Comparison of ENCODE assay signal across 8 cellular contexts in the genomic region with DNA sequence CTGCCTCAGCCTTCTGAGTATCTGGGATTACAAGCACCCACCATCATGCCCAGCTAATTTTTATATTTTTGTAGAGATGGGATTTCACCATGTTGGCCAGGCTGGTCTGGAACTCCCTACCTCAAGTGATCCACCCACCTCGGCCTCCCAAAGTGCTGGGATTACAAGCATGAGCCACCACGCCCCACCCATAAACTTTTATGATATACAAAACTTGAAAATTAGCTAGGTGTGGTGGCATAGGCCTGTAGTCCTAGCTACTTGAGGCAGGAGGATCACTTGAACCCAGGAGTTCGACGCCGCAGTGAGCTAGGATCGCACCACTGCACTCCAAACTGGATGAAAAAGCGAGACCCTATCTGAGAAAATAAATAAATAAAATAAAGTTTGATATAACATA.
DNase-seq lines count a peak whose midpoint lies in the region; ATAC-seq and TF ChIP-seq lines count a peak whose summit lies in the region.
"Not testable (repeated sequence)": the region's sequence is repeated elsewhere in the genome, so short reads cannot be mapped to it uniquely, and the experiment has no call there.

No MANE protein-coding gene starts in this region.

- not testable (repeated sequence) for ATAC-seq in CD8-positive, alpha-beta T cell; activated naive CD8-positive, alpha-beta T cell treated with anti-CD3 and anti-CD28 coated beads, Interleukin-2, amount 50 U/mL, for 24 hours; gastrocnemius medialis

- WGBS in SK-N-SH (ENCODE audit: low lambda C conversion rate): 77% methylated on average over 7 of the region's 7 CpGs
- 100% methylated on average over 2 of the region's 7 CpGs for WGBS in mesenchymal stem cell
- WGBS in transverse colon (ENCODE audit: low coverage in 1 of 2), 2 donors: 80 to 89% methylated on average over 5 to 7 of the region's 7 CpGs

- not testable (repeated sequence) for H3K79me2 ChIP-seq in Loucy (ENCODE audit: insufficient read depth, low read length); SK-N-SH (ENCODE audit: insufficient read depth)

- CTCF ChIA-PET in CD8-positive, alpha-beta T cell (lab: Charles Lee): interaction anchor here (0.9 to 1.4 kb wide), 2 partner anchors 22 to 49 kb away, joined by 4 to 7 read pairs; no protein-coding TSS in a partner anchor
- CTCF ChIA-PET in SK-N-SH (lab: Yijun Ruan, JAX): interaction anchor here (0.8 to 1.6 kb wide), 2 partner anchors 20 to 22 kb away, joined by 4 to 5 read pairs; no protein-coding TSS in a partner anchor

- POLR2A ChIA-PET in CD8-positive, alpha-beta T cell (lab: Charles Lee): interaction anchor here (1.3 kb wide), 1 partner anchor 240 kb away, joined by 3 read pairs; no protein-coding TSS in a partner anchor
- POLR2A ChIA-PET in SK-N-SH (lab: Yijun Ruan, JAX): not testable (repeated sequence)

- H3K4me3 Mint-ChIP-seq in CD8-positive, alpha-beta T cell: peak overlapping the region; percentile 76
- not testable (repeated sequence) for H3K4me3 Mint-ChIP-seq in activated naive CD8-positive, alpha-beta T cell treated with anti-CD3 and anti-CD28 coated beads, Interleukin-2, amount 50 U/mL, for 24 hours

- peak overlapping the region; percentile 95 for H2AFZ ChIP-seq in Loucy (ENCODE audit: low read length)
- peak overlapping the region; percentile 88 for H2AFZ ChIP-seq in SK-N-SH (ENCODE audit: low read depth)
- peak overlapping the region; percentile 39 for H2AFZ ChIP-seq in mesenchymal stem cell (ENCODE audit: low read depth, low read length)

- H3K18ac ChIP-seq in mesenchymal stem cell (ENCODE audit: low read depth in 1 of 2, low read length in 2 of 2): peak overlapping the region in 1 of 2 experiments; percentile 11

- peak overlapping the region; percentile 33 for H4K8ac ChIP-seq in mesenchymal stem cell (ENCODE audit: low read length)

- H3K9me3 ChIP-seq in CD8-positive, alpha-beta T cell (ENCODE audit: low read length); Loucy (ENCODE audit: insufficient read depth, low read depth, low read length); SK-N-SH; mesenchymal stem cell (ENCODE audit: control insufficient read depth, low read length); gastrocnemius medialis; transverse colon: not testable (repeated sequence)

- H3K4me1 ChIP-seq in CD8-positive, alpha-beta T cell (ENCODE audit: insufficient read depth, low read length); Loucy (ENCODE audit: insufficient read depth, low read length, poor library complexity, severe bottlenecking); SK-N-SH (ENCODE audit: control insufficient read depth in 1 of 2, insufficient read depth in 2 of 2, low read depth in 1 of 2, low read length in 1 of 2); mesenchymal stem cell (ENCODE audit: control insufficient read depth, insufficient read depth, low read depth, low read length); gastrocnemius medialis: not testable (repeated sequence)
- peaks cover 11 to 59% (median 45%) of the 10 kb centered on the region in 4 donors for H3K4me1 ChIP-seq in transverse colon

- H3K9me3 Mint-ChIP-seq in CD8-positive, alpha-beta T cell; activated naive CD8-positive, alpha-beta T cell treated with anti-CD3 and anti-CD28 coated beads, Interleukin-2, amount 50 U/mL, for 24 hours: not testable (repeated sequence)

- not testable (repeated sequence) for H2BK15ac ChIP-seq in mesenchymal stem cell (ENCODE audit: low read depth, poor library complexity, severe bottlenecking)

- not testable (repeated sequence) for H3K27ac Mint-ChIP-seq in CD8-positive, alpha-beta T cell
- H3K27ac Mint-ChIP-seq in activated naive CD8-positive, alpha-beta T cell treated with anti-CD3 and anti-CD28 coated beads, Interleukin-2, amount 50 U/mL, for 24 hours: peak overlapping the region; percentile 87

- intact Hi-C loops in CD8-positive, alpha-beta T cell (cut with DNase I, micrococcal nuclease); gastrocnemius medialis (cut with DNase I; ENCODE audit: low total_unique reads); transverse colon (cut with DNase I; ENCODE audit: low total_unique reads): not testable (repeated sequence)

- TF ChIP-seq RAD21 in SK-N-SH (IDR thresholded peaks at IDR 0.05; ENCODE audit: low read length): not testable (repeated sequence)

- H2AK5ac ChIP-seq in mesenchymal stem cell (ENCODE audit: low read length, severe bottlenecking): not testable (repeated sequence)

- TF ChIP-seq EP300 in SK-N-SH (IDR thresholded peaks at IDR 0.05; ENCODE audit: borderline replicate concordance in 1 of 2, low read depth in 1 of 2, low read length in 1 of 2); transverse colon (IDR thresholded peaks at IDR 0.05; ENCODE audit: low read depth): not testable (repeated sequence)

- TF ChIP-seq CTCF in CD8-positive, alpha-beta T cell (IDR thresholded peaks at IDR 0.05); Loucy (conservative IDR thresholded peaks at IDR 0.05; ENCODE audit: low read length); SK-N-SH (IDR thresholded peaks at IDR 0.05); gastrocnemius medialis (IDR thresholded peaks at IDR 0.05 in 4 of 5, conservative IDR thresholded peaks at IDR 0.05 in 1 of 5): not testable (repeated sequence)
- peak in 1 of 5 experiments; percentile 39 for TF ChIP-seq CTCF in transverse colon (IDR thresholded peaks at IDR 0.05)

- H3K4me2 ChIP-seq in Loucy (ENCODE audit: low read depth, low read length, poor library complexity, severe bottlenecking): peak overlapping the region; percentile 60
- H3K4me2 ChIP-seq in SK-N-SH: peak overlapping the region; percentile 69
- not testable (repeated sequence) for H3K4me2 ChIP-seq in mesenchymal stem cell (ENCODE audit: low read length, poor library complexity, severe bottlenecking)

- H3K4me3 ChIP-seq in CD8-positive, alpha-beta T cell (ENCODE audit: low read depth, low read length); mesenchymal stem cell (ENCODE audit: insufficient read depth in 1 of 2, low read depth in 1 of 2, low read length in 2 of 2): not testable (repeated sequence)
- H3K4me3 ChIP-seq in Loucy (ENCODE audit: low read length, poor library complexity, severe bottlenecking) (peak overlapping the region; percentile 53), SK-N-SH (ENCODE audit: low read depth in 2 of 2, low read length in 1 of 2) (0 out of 4 replicates have a peak overlapping the region, but pooled peaks of 1 of the 2 experiments have one; percentile 12), gastrocnemius medialis (peak overlapping the region in 3 of 4 donors; percentile 47 to 51 (median 49)), transverse colon (peak overlapping the region in 1 of 4 donors; percentile 25)

- TF ChIP-seq POLR2A in gastrocnemius medialis (IDR thresholded peaks at IDR 0.05); transverse colon (IDR thresholded peaks at IDR 0.05): not testable (repeated sequence)

- H4K20me1 ChIP-seq in Loucy (ENCODE audit: insufficient read depth, low read length, poor library complexity, severe bottlenecking); SK-N-SH (ENCODE audit: insufficient read depth): not testable (repeated sequence)

- H3K36me3 ChIP-seq in CD8-positive, alpha-beta T cell (ENCODE audit: insufficient read depth, low read length); Loucy (ENCODE audit: insufficient read depth, low read length); SK-N-SH (replicated peaks in 1 of 2; ENCODE audit: control insufficient read depth in 1 of 2, insufficient read depth in 2 of 2, low read length in 1 of 2); mesenchymal stem cell (ENCODE audit: control insufficient read depth in 1 of 2, insufficient read depth in 2 of 2, low read depth in 1 of 2, low read length in 2 of 2); gastrocnemius medialis; transverse colon: not testable (repeated sequence)

- not testable (repeated sequence) for H2BK120ac ChIP-seq in mesenchymal stem cell (ENCODE audit: low read depth, low read length)

- H3K27me3 ChIP-seq in CD8-positive, alpha-beta T cell (ENCODE audit: insufficient read depth, low read length); Loucy (ENCODE audit: insufficient read depth, low read length, poor library complexity, severe bottlenecking); SK-N-SH (ENCODE audit: insufficient read depth); mesenchymal stem cell (ENCODE audit: control insufficient read depth in 1 of 2, insufficient read depth in 1 of 2, low read length in 2 of 2); gastrocnemius medialis; transverse colon: not testable (repeated sequence)

- not testable (repeated sequence) for H3K27ac ChIP-seq in CD8-positive, alpha-beta T cell (ENCODE audit: low read depth, low read length); SK-N-SH (ENCODE audit: low read depth in 2 of 2, low read length in 1 of 2); mesenchymal stem cell (ENCODE audit: low read length, poor library complexity, severe bottlenecking)
- H3K27ac ChIP-seq in epithelial cell of prostate (peak overlapping the region; percentile 60), gastrocnemius medialis (peak overlapping the region in 1 of 4 donors; percentile 37), transverse colon (peak overlapping the region in 1 of 4 donors; percentile 41)

- not testable (repeated sequence) for H3K14ac ChIP-seq in mesenchymal stem cell (ENCODE audit: low read length in 2 of 2)

- in situ Hi-C loops in gastrocnemius medialis (cut with MboI; ENCODE audit: low sequenced_read_pairs in 4 of 4); transverse colon (cut with MboI; ENCODE audit: low pct_ligation_motif_present in 1 of 4, low pct_unique_long_range_greater_than_20kb in 1 of 4, low sequenced_read_pairs in 3 of 4): not testable (repeated sequence)

- peaks cover 16% of the 10 kb centered on the region for H3K4me1 Mint-ChIP-seq in CD8-positive, alpha-beta T cell (ENCODE audit: low read depth)
- H3K4me1 Mint-ChIP-seq in activated naive CD8-positive, alpha-beta T cell treated with anti-CD3 and anti-CD28 coated beads, Interleukin-2, amount 50 U/mL, for 24 hours: peaks cover 26% of the 10 kb centered on the region

- not testable (repeated sequence) for H3K79me1 ChIP-seq in mesenchymal stem cell (replicated peaks; ENCODE audit: low read length, poor library complexity, severe bottlenecking)

- not testable (repeated sequence) for H2BK12ac ChIP-seq in mesenchymal stem cell (ENCODE audit: low read length in 2 of 2)

- H3K9ac ChIP-seq in Loucy (ENCODE audit: low read depth, low read length, poor library complexity, severe bottlenecking) (peak overlapping the region; percentile 13), mesenchymal stem cell (ENCODE audit: low read length) (peak overlapping the region; percentile 62)
- not testable (repeated sequence) for H3K9ac ChIP-seq in SK-N-SH

- not testable (repeated sequence) for H3F3A ChIP-seq in Loucy (ENCODE audit: low read depth); SK-N-SH (replicated peaks; ENCODE audit: insufficient read depth)

- not testable (repeated sequence) for H3K27me3 Mint-ChIP-seq in CD8-positive, alpha-beta T cell (ENCODE audit: low read depth); activated naive CD8-positive, alpha-beta T cell treated with anti-CD3 and anti-CD28 coated beads, Interleukin-2, amount 50 U/mL, for 24 hours

- H3K36me3 Mint-ChIP-seq in CD8-positive, alpha-beta T cell; activated naive CD8-positive, alpha-beta T cell treated with anti-CD3 and anti-CD28 coated beads, Interleukin-2, amount 50 U/mL, for 24 hours (ENCODE audit: low read depth): not testable (repeated sequence)

- H3K4ac ChIP-seq in mesenchymal stem cell (ENCODE audit: low read depth in 1 of 2, low read length in 2 of 2): not testable (repeated sequence)

- not testable (repeated sequence) for H3K9me2 ChIP-seq in Loucy (replicated peaks; ENCODE audit: low read depth, low read length); SK-N-SH

- H2BK5ac ChIP-seq in mesenchymal stem cell (ENCODE audit: low read depth, low read length, poor library complexity, severe bottlenecking): not testable (repeated sequence)

- H4K91ac ChIP-seq in mesenchymal stem cell (ENCODE audit: low read length): not testable (repeated sequence)

- not testable (repeated sequence) for DNase-seq in CD8-positive, alpha-beta T cell; SK-N-SH; activated naive CD8-positive, alpha-beta T cell treated with anti-CD3 and anti-CD28 coated beads, Interleukin-2, amount 50 U/mL, for 24 hours; epithelial cell of prostate (ENCODE audit: low read depth, low spot score); mesenchymal stem cell; gastrocnemius medialis
- DNase-seq in transverse colon: peak; percentile 46

- H3K23ac ChIP-seq in mesenchymal stem cell (ENCODE audit: low read length in 2 of 2): not testable (repeated sequence)

Comparison
In these comparisons a context has a peak if more than half of its experiments do, and no peak if none do; other contexts are left out.
1. H2AFZ ChIP-seq: peak in every context shown above with its lines; median percentile 95 in Loucy; 88 in SK-N-SH; 39 in mesenchymal stem cell.